In genomic region chr17:36550491-36551417, GRCh38 we compare ENCODE assay signal across 10 cellular contexts. TPM values are rescaled to one million over a fixed set of nuclear protein-coding genes. Genes with fewer than 3 reads are reported as not detected.
A peak's percentile ranks its signal among the peaks of the same experiment; 100 is the strongest.
DNase-seq lines count a peak whose midpoint lies in the region; ATAC-seq and TF ChIP-seq lines count a peak whose summit lies in the region.
"Had no signal": no experiment of that assay in that cellular context is flagged by ENCODE, and none has a peak within 500 bp of the region (broad histone marks: within the 10 kb centered on the region; RNA-seq: fewer than 3 reads in every experiment).

No MANE protein-coding gene starts in this region.

- H3K36me3 ChIP-seq in thoracic aorta (peaks cover 10% of the 10 kb centered on the region), gastrocnemius medialis (peaks cover 0 to 8% of the 10 kb centered on the region in 2 donors)

- H3K4me3 ChIP-seq in thoracic aorta (peak overlapping the region; percentile 3), gastrocnemius medialis (no peak overlapping the region)

- peaks cover 81% of the 10 kb centered on the region for H3K36me3 Mint-ChIP-seq in activated T-cell treated with anti-CD3 and anti-CD28 coated beads, Interleukin-2, amount 50 U/mL, for 24 hours (ENCODE audit: low read depth)
- H3K36me3 Mint-ChIP-seq in central memory CD8-positive, alpha-beta T cell (ENCODE audit: insufficient read depth): peaks cover 25% of the 10 kb centered on the region

- H3K27me3 ChIP-seq in thoracic aorta (replicated peaks; ENCODE audit: insufficient read depth) (no peaks in the 10 kb centered on the region), gastrocnemius medialis (no peaks in the 10 kb centered on the region)

- H3K27ac ChIP-seq in thoracic aorta (no peak overlapping the region), gastrocnemius medialis (peak overlapping the region in 1 of 4 donors; percentile 7)

- DNase-seq in activated T-cell treated with anti-CD3 and anti-CD28 coated beads, Interleukin-2, amount 50 U/mL, for 24 hours: no peak
- DNase-seq in activated T-cell treated with anti-CD3 and anti-CD28 coated beads for 4 hours (no peak), NOMO-1 treated with DMSO at 0.1 percent for 48 hours (lab: John Stamatoyannopoulos, UW; ENCODE audit: unreplicated experiment) (peak; percentile 81), thoracic aorta (ENCODE audit: low spot score) (no peak), NCI-H187 treated with DMSO at 0.1 percent for 48 hours (lab: John Stamatoyannopoulos, UW) (no peak), gastrocnemius medialis (no peak)
- no peak for DNase-seq in central memory CD8-positive, alpha-beta T cell (ENCODE audit: low spot score in 2 of 2)
- no peak for DNase-seq in activated CD4-positive, alpha-beta T cell treated with anti-CD3 and anti-CD28 coated beads, Interleukin-2, amount 50 U/mL, for 1 hour
- DNase-seq: foreskin melanocyte, mesendoderm had no signal

- peaks cover 69% of the 10 kb centered on the region for H3K4me1 Mint-ChIP-seq in activated T-cell treated with anti-CD3 and anti-CD28 coated beads, Interleukin-2, amount 50 U/mL, for 24 hours (ENCODE audit: low read depth)
- peaks cover 41% of the 10 kb centered on the region for H3K4me1 Mint-ChIP-seq in central memory CD8-positive, alpha-beta T cell

- H3K9me3 ChIP-seq in thoracic aorta: no peaks in the 10 kb centered on the region
- no peaks in the 10 kb centered on the region for H3K9me3 ChIP-seq in gastrocnemius medialis

- no peaks in the 10 kb centered on the region for H3K9me3 Mint-ChIP-seq in activated T-cell treated with anti-CD3 and anti-CD28 coated beads, Interleukin-2, amount 50 U/mL, for 24 hours
- no peaks in the 10 kb centered on the region for H3K9me3 Mint-ChIP-seq in central memory CD8-positive, alpha-beta T cell

- H3K4me3 Mint-ChIP-seq in activated T-cell treated with anti-CD3 and anti-CD28 coated beads, Interleukin-2, amount 50 U/mL, for 24 hours: peak overlapping the region; percentile 5
- H3K4me3 Mint-ChIP-seq in central memory CD8-positive, alpha-beta T cell: peak overlapping the region; percentile 55

- no peak for TF ChIP-seq POLR2A in gastrocnemius medialis (IDR thresholded peaks at IDR 0.05)

- peak; percentile 41 for ATAC-seq in central memory CD8-positive, alpha-beta T cell (replicated peaks; ENCODE audit: extremely low read depth, poor library complexity, severe bottlenecking)
- no peak for ATAC-seq in thoracic aorta (ENCODE audit: insufficient number of reproducible peaks, low FRiP score, low read depth)
- ATAC-seq in gastrocnemius medialis: no peak

- no peak for TF ChIP-seq CTCF in thoracic aorta (IDR thresholded peaks at IDR 0.05)
- TF ChIP-seq CTCF in gastrocnemius medialis (IDR thresholded peaks at IDR 0.05 in 4 of 5, conservative IDR thresholded peaks at IDR 0.05 in 1 of 5): no peak

- H3K4me1 ChIP-seq in thoracic aorta (ENCODE audit: control insufficient read depth in 1 of 2, low read depth in 2 of 2) (peaks cover 34 to 80% of the 10 kb centered on the region in 2 donors), gastrocnemius medialis (peaks cover 46 to 67% of the 10 kb centered on the region in 2 donors)

- peak overlapping the region; percentile 80 for H3K27ac Mint-ChIP-seq in activated T-cell treated with anti-CD3 and anti-CD28 coated beads, Interleukin-2, amount 50 U/mL, for 24 hours
- H3K27ac Mint-ChIP-seq in central memory CD8-positive, alpha-beta T cell (ENCODE audit: low read depth): peak overlapping the region; percentile 74

- in situ Hi-C loops in gastrocnemius medialis (cut with MboI; ENCODE audit: low sequenced_read_pairs in 4 of 4): no loop called here

- no peaks in the 10 kb centered on the region for H3K27me3 Mint-ChIP-seq in activated T-cell treated with anti-CD3 and anti-CD28 coated beads, Interleukin-2, amount 50 U/mL, for 24 hours
- no peaks in the 10 kb centered on the region for H3K27me3 Mint-ChIP-seq in central memory CD8-positive, alpha-beta T cell

- intact Hi-C loops in gastrocnemius medialis (cut with DNase I; ENCODE audit: low total_unique reads): no loop called here

RNA-seq across cellular contexts. Expression of gene GGNBP2, which starts 6.0 kb away (rescaled TPM):
- total RNA-seq in thoracic aorta: 10 to 100 TPM; 57.3 to 69.8 TPM
- total RNA-seq in gastrocnemius medialis: 10 to 100 TPM; 28.8 to 56.6 (median 39.5) TPM

RNA-seq across cellular contexts. Expression of gene PIGW, which starts 16.0 kb away (rescaled TPM):
- 10 to 100 TPM in 1 of 2 donors, 1 to 10 TPM in 1; 1.8 to 10.7 TPM for total RNA-seq in thoracic aorta
- total RNA-seq in gastrocnemius medialis: 1 to 10 TPM; 3.0 to 6.9 (median 4.7) TPM

RNA-seq across cellular contexts. Expression of gene MYO19, which starts 16.1 kb away (rescaled TPM):
- total RNA-seq in thoracic aorta (10 to 100 TPM; 43.9 to 66.7 TPM), gastrocnemius medialis (10 to 100 TPM in 3 of 4 donors, 1 to 10 TPM in 1; 7.5 to 16.8 (median 13.2) TPM)

RNA-seq across cellular contexts. Expression of gene DHRS11, which starts 40.9 kb away (rescaled TPM):
- total RNA-seq in thoracic aorta: 10 to 100 TPM; 10.1 to 17.3 TPM
- 10 to 100 TPM in 1 of 4 donors, 1 to 10 TPM in 3; 4.9 to 15.8 (median 7.4) TPM for total RNA-seq in gastrocnemius medialis

RNA-seq across cellular contexts. Expression of gene MRM1, which starts 50.6 kb away (rescaled TPM):
- total RNA-seq in thoracic aorta: 1 to 10 TPM; 3.8 to 3.9 TPM
- 10 to 100 TPM in 2 of 4 donors, 1 to 10 TPM in 2; 8.8 to 13.9 (median 10.8) TPM for total RNA-seq in gastrocnemius medialis
